In the genomic region with DNA sequence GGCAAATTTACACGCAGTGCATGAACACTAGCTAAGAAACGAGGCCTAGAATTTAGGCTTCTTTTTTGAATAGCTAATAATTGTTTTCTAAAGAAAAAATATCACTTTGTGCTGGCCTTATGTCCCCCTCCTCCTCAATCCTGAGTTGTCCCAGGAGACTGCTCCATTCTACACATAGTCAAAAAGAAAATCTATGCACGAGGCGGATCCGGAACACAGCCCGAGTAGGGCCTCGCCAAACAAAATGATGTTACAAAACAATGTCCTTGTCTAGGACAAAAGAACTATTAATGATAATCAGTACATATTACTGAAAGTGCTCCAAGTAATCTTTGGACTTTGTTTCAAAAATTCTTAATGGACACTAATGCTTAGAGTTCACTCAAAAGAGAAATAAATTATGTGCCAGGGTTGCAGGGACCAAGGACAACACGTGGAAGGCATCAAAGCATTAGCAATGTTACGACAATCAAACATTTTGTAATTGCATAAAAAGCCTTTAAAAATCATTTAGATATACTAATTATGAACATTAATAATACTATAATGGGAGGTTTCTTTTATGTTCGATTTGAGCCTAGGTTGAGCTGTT, we compare ENCODE assay signal across 2 cellular contexts.
A peak's percentile ranks its signal among the peaks of the same experiment; 100 is the strongest.
TF ChIP-seq lines count a peak whose summit lies in the region.

No MANE protein-coding gene starts in this region.

TF ChIP-seq in liver, 16 proteins besides CTCF, POLR2A, EP300 and RAD21 (continued from another document):
- TF ChIP-seq, protein P1, sequence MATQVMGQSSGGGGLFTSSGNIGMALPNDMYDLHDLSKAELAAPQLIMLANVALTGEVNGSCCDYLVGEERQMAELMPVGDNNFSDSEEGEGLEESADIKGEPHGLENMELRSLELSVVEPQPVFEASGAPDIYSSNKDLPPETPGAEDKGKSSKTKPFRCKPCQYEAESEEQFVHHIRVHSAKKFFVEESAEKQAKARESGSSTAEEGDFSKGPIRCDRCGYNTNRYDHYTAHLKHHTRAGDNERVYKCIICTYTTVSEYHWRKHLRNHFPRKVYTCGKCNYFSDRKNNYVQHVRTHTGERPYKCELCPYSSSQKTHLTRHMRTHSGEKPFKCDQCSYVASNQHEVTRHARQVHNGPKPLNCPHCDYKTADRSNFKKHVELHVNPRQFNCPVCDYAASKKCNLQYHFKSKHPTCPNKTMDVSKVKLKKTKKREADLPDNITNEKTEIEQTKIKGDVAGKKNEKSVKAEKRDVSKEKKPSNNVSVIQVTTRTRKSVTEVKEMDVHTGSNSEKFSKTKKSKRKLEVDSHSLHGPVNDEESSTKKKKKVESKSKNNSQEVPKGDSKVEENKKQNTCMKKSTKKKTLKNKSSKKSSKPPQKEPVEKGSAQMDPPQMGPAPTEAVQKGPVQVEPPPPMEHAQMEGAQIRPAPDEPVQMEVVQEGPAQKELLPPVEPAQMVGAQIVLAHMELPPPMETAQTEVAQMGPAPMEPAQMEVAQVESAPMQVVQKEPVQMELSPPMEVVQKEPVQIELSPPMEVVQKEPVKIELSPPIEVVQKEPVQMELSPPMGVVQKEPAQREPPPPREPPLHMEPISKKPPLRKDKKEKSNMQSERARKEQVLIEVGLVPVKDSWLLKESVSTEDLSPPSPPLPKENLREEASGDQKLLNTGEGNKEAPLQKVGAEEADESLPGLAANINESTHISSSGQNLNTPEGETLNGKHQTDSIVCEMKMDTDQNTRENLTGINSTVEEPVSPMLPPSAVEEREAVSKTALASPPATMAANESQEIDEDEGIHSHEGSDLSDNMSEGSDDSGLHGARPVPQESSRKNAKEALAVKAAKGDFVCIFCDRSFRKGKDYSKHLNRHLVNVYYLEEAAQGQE (IDR thresholded peaks at IDR 0.05), result no peak
- TF ChIP-seq, protein P2, sequence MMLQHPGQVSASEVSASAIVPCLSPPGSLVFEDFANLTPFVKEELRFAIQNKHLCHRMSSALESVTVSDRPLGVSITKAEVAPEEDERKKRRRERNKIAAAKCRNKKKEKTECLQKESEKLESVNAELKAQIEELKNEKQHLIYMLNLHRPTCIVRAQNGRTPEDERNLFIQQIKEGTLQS (IDR thresholded peaks at IDR 0.05), result no peak
- no peak for TF ChIP-seq EGR1 (IDR thresholded peaks at IDR 0.05; ENCODE audit: low read depth in 2 of 2)
- TF ChIP-seq, protein P3, sequence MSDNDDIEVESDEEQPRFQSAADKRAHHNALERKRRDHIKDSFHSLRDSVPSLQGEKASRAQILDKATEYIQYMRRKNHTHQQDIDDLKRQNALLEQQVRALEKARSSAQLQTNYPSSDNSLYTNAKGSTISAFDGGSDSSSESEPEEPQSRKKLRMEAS (IDR thresholded peaks at IDR 0.05), result peak; percentile 59
- no peak for TF ChIP-seq FOXA2 (IDR thresholded peaks at IDR 0.05)

TF ChIP-seq in HepG2, 621 proteins besides CTCF, POLR2A, EP300 and RAD21 (continued from another document):
- TF ChIP-seq MBD4 (IDR thresholded peaks at IDR 0.05; ENCODE audit: borderline replicate concordance, low read length), result no peak
- TF ChIP-seq, protein P4, sequence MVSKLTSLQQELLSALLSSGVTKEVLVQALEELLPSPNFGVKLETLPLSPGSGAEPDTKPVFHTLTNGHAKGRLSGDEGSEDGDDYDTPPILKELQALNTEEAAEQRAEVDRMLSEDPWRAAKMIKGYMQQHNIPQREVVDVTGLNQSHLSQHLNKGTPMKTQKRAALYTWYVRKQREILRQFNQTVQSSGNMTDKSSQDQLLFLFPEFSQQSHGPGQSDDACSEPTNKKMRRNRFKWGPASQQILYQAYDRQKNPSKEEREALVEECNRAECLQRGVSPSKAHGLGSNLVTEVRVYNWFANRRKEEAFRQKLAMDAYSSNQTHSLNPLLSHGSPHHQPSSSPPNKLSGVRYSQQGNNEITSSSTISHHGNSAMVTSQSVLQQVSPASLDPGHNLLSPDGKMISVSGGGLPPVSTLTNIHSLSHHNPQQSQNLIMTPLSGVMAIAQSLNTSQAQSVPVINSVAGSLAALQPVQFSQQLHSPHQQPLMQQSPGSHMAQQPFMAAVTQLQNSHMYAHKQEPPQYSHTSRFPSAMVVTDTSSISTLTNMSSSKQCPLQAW (CRISPR knock-in tag; IDR thresholded peaks at IDR 0.05), result no peak
